Comparison of ENCODE assay signal across 12 cellular contexts in genomic region chr9:85212887-85213286, GRCh38.
DNase-seq lines count a peak whose midpoint lies in the region; ATAC-seq, FAIRE-seq and TF ChIP-seq lines count a peak whose summit lies in the region.
"Had no signal": no experiment of that assay in that cellular context is flagged by ENCODE, and none has a peak within 500 bp of the region (broad histone marks: within the 10 kb centered on the region; RNA-seq: fewer than 3 reads in every experiment).

No MANE protein-coding gene starts in this region.

- no peaks in the 10 kb centered on the region for H3K79me2 ChIP-seq in PC-9 (ENCODE audit: low read depth)

- no peak for FAIRE-seq in urothelium cell line (lab: Jason Lieb, UNC)
- FAIRE-seq in GM12891 (lab: Jason Lieb, UNC), result no peak

- H3F3A ChIP-seq in PC-9 (ENCODE audit: insufficient read depth, low read depth), result no peaks in the 10 kb centered on the region

- intact Hi-C loops in PC-9 (cut with micrococcal nuclease; ENCODE audit: unreplicated experiment), result no loop called here

- no peak for TF ChIP-seq POLR2A in GM12891 (IDR thresholded peaks at IDR 0.05; ENCODE audit: low read depth, low read length)

- H3K9me2 ChIP-seq in PC-9 (ENCODE audit: insufficient read depth), result no peaks in the 10 kb centered on the region

- BruUV-seq in PC-9 (replicated peaks; lab: Mats Ljungman, UMichigan), result no TSS peak

- ATAC-seq in RWPE2 (ENCODE audit: low read depth), result peak; percentile 81

- peak; percentile 9 for DNase-seq in stimulated activated CD4-positive, alpha-beta T cell treated with anti-CD3 and anti-CD28 coated beads, Interleukin-1b, Interleukin-23, amount 100 ng/mL, for 48 hours
- DNase-seq in stimulated activated CD4-positive, alpha-beta T cell treated with anti-CD3 and anti-CD28 coated beads, Interleukin-4, amount 100 ng/mL, for 24 hours, result no peak
- DNase-seq in RWPE2 (ENCODE audit: low spot score), result peak; percentile 69
- peak; percentile 49 for DNase-seq in fibroblast of the conjunctiva (ENCODE audit: low read depth)
- DNase-seq in urothelium cell line (ENCODE audit: low spot score), result peak; percentile 53
- DNase-seq in GM12891 (ENCODE audit: insufficient read length, low spot score), result no peak
- no peak for DNase-seq in 8988T
- no peak for DNase-seq in PC-9
- DNase-seq: colonic mucosa, COR-L47, NCI-H2081 had no signal

- H3K4me3 ChIP-seq in RWPE2 (ENCODE audit: severe bottlenecking), result no peak overlapping the region
- H3K4me3 ChIP-seq in PC-9, result no peak overlapping the region
- H3K4me3 ChIP-seq: colonic mucosa had no signal

- H3K27ac ChIP-seq in RWPE2 (ENCODE audit: poor library complexity, severe bottlenecking), result peak overlapping the region; percentile 88
- no peak overlapping the region for H3K27ac ChIP-seq in PC-9
- H3K27ac ChIP-seq: colonic mucosa, neutrophil had no signal

- H4K20me1 ChIP-seq in PC-9 (ENCODE audit: insufficient read depth), result no peaks in the 10 kb centered on the region

- H2AFZ ChIP-seq in PC-9, result no peak overlapping the region

- POLR2A ChIA-PET in PC-9 (lab: Charles Lee; ENCODE audit: unreplicated experiment), result no interaction called here

- H3K9me3 ChIP-seq in RWPE2 (ENCODE audit: severe bottlenecking) (no peaks in the 10 kb centered on the region), PC-9 (ENCODE audit: insufficient read depth, low read depth) (no peaks in the 10 kb centered on the region)
- H3K9me3 ChIP-seq: colonic mucosa, neutrophil had no signal

- peaks cover 29% of the 10 kb centered on the region for H3K4me1 ChIP-seq in RWPE2 (ENCODE audit: insufficient read depth, poor library complexity, severe bottlenecking)
- H3K4me1 ChIP-seq in PC-9 (replicated peaks; ENCODE audit: insufficient read depth), result 0 out of 2 replicates have a peak, but pooled peaks cover 6% of the 10 kb centered on the region
- H3K4me1 ChIP-seq: colonic mucosa had no signal

- no peaks in the 10 kb centered on the region for H3K36me3 ChIP-seq in RWPE2 (ENCODE audit: low read depth)
- no peaks in the 10 kb centered on the region for H3K36me3 ChIP-seq in PC-9 (ENCODE audit: low read depth)
- H3K36me3 ChIP-seq: colonic mucosa, neutrophil had no signal

- TF ChIP-seq CTCF in RWPE2 (IDR thresholded peaks at IDR 0.05; ENCODE audit: poor library complexity, severe bottlenecking) (no peak), PC-9 (conservative IDR thresholded peaks at IDR 0.05) (no peak)

- no peaks in the 10 kb centered on the region for H3K27me3 ChIP-seq in RWPE2 (ENCODE audit: insufficient read depth, poor library complexity, severe bottlenecking)
- H3K27me3 ChIP-seq in PC-9 (ENCODE audit: insufficient read depth, low read depth), result no peaks in the 10 kb centered on the region
- H3K27me3 ChIP-seq: colonic mucosa, neutrophil had no signal

- CTCF ChIA-PET in PC-9 (lab: Charles Lee), result no interaction called here

- H3K4me2 ChIP-seq in PC-9, result no peak overlapping the region

TF ChIP-seq in GM12891, 5 proteins besides CTCF, POLR2A, EP300 and RAD21:
- TF ChIP-seq SPI1 (IDR thresholded peaks at IDR 0.05; ENCODE audit: low read depth, low read length) (no peak), TAF1 (IDR thresholded peaks at IDR 0.05; ENCODE audit: low read depth, low read length) (no peak), PAX5 (IDR thresholded peaks at IDR 0.05; ENCODE audit: insufficient read depth, low read length, severe bottlenecking) (no peak), POLR2AphosphoS5 (IDR thresholded peaks at IDR 0.05; ENCODE audit: low read depth, low read length) (no peak), POU2F2 (IDR thresholded peaks at IDR 0.05; ENCODE audit: low read depth, low read length) (no peak)

Comparison
In these comparisons a context has a peak if more than half of its experiments do, and no peak if none do; other contexts are left out.
1. DNase-seq: peak in stimulated activated CD4-positive, alpha-beta T cell treated with anti-CD3 and anti-CD28 coated beads, Interleukin-1b, Interleukin-23, amount 100 ng/mL, for 48 hours (single experiment), RWPE2 (single experiment), fibroblast of the conjunctiva (single experiment) and urothelium cell line (single experiment); none in stimulated activated CD4-positive, alpha-beta T cell treated with anti-CD3 and anti-CD28 coated beads, Interleukin-4, amount 100 ng/mL, for 24 hours (single experiment), GM12891 (single experiment), 8988T (single experiment) and PC-9 (0 of 2).